ENCODE assay signal across 26 cellular contexts in genomic region chr20:57727863-57728262, GRCh38.
"Had no signal": no experiment of that assay in that cellular context is flagged by ENCODE, and none has a peak within 500 bp of the region (broad histone marks: within the 10 kb centered on the region; RNA-seq: fewer than 3 reads in every experiment).

No MANE protein-coding gene starts in this region.

- H3K36me3 Mint-ChIP-seq: activated naive CD4-positive, alpha-beta T cell treated with anti-CD3 and anti-CD28 coated beads, Interleukin-2, amount 10 ng/mL, durations not matched to agents 7 days and 5 days; activated naive CD8-positive, alpha-beta T cell had no signal

- H2AFZ ChIP-seq: hepatocyte had no signal

- H3K27ac ChIP-seq: body of pancreas, epithelial cell of prostate, esophagus squamous epithelium, gastroesophageal sphincter, heart right ventricle, hepatocyte had no signal

- H3K27ac Mint-ChIP-seq: activated CD4-positive, alpha-beta memory T cell treated with anti-CD3 and anti-CD28 coated beads, Interleukin-2, amount 10 ng/mL, durations not matched to agents 7 days and 5 days; activated CD4-positive, alpha-beta T cell treated with anti-CD3 and anti-CD28 coated beads for 36 hours; activated CD4-positive, alpha-beta T cell treated with anti-CD3 and anti-CD28 coated beads, Interleukin-2, amount 10 ng/mL, durations not matched to agents 7 days and 5 days; activated naive CD4-positive, alpha-beta T cell treated with anti-CD3 and anti-CD28 coated beads, Interleukin-2, amount 10 ng/mL, durations not matched to agents 7 days and 5 days; activated naive CD8-positive, alpha-beta T cell; activated T-cell treated with anti-CD3 and anti-CD28 coated beads, Interleukin-2, amount 50 U/mL, for 24 hours; activated T-cell treated with anti-CD3 and anti-CD28 coated beads, Interleukin-2, amount 50 U/mL, for 72 hours had no signal

- H3K27me3 ChIP-seq: body of pancreas, gastroesophageal sphincter, hepatocyte had no signal

- H3K9me3 ChIP-seq: body of pancreas, esophagus squamous epithelium, gastroesophageal sphincter, heart right ventricle had no signal

- DNase-seq: activated CD4-positive, alpha-beta memory T cell treated with anti-CD3 and anti-CD28 coated beads, Interleukin-2, amount 10 ng/mL, durations not matched to agents 7 days and 5 days; activated CD4-positive, alpha-beta T cell treated with anti-CD3 and anti-CD28 coated beads for 36 hours; activated CD4-positive, alpha-beta T cell treated with anti-CD3 and anti-CD28 coated beads, Interleukin-2, amount 10 ng/mL, durations not matched to agents 7 days and 5 days; activated CD4-positive, alpha-beta T cell treated with anti-CD3 and anti-CD28 coated beads, Interleukin-2, amount 50 U/mL, for 4 hours; activated CD4-positive, CD25-positive, alpha-beta regulatory T cell; activated CD4-positive, CD25-positive, alpha-beta regulatory T cell treated with anti-CD3 and anti-CD28 coated beads, Interleukin-2, amount 50 U/mL, for 72 hours; activated CD8-positive, alpha-beta memory T cell treated with anti-CD3 and anti-CD28 coated beads, Interleukin-2, amount 50 U/mL, for 48 hours; activated gamma-delta T cell; activated naive CD4-positive, alpha-beta T cell; activated naive CD4-positive, alpha-beta T cell treated with anti-CD3 and anti-CD28 coated beads, Interleukin-2, amount 10 ng/mL, durations not matched to agents 7 days and 5 days; activated T-cell treated with anti-CD3 and anti-CD28 coated beads for 4 hours; activated T-cell treated with anti-CD3 and anti-CD28 coated beads, Interleukin-2, amount 50 U/mL, for 24 hours; activated T-cell treated with anti-CD3 and anti-CD28 coated beads, Interleukin-2, amount 50 U/mL, for 72 hours; amniotic stem cell; aorta; body of pancreas; caudate nucleus; effector CD8-positive, alpha-beta T cell; esophagus squamous epithelium; foreskin melanocyte; heart right ventricle; T1000 had no signal

- H3K79me2 ChIP-seq: hepatocyte had no signal

- H3K4me1 Mint-ChIP-seq: activated CD4-positive, alpha-beta memory T cell treated with anti-CD3 and anti-CD28 coated beads, Interleukin-2, amount 10 ng/mL, durations not matched to agents 7 days and 5 days; activated CD4-positive, alpha-beta T cell treated with anti-CD3 and anti-CD28 coated beads for 36 hours; activated CD4-positive, alpha-beta T cell treated with anti-CD3 and anti-CD28 coated beads, Interleukin-2, amount 10 ng/mL, durations not matched to agents 7 days and 5 days; activated naive CD4-positive, alpha-beta T cell treated with anti-CD3 and anti-CD28 coated beads, Interleukin-2, amount 10 ng/mL, durations not matched to agents 7 days and 5 days had no signal

- H3K9me3 Mint-ChIP-seq: activated CD4-positive, alpha-beta memory T cell treated with anti-CD3 and anti-CD28 coated beads, Interleukin-2, amount 10 ng/mL, durations not matched to agents 7 days and 5 days; activated CD4-positive, alpha-beta T cell treated with anti-CD3 and anti-CD28 coated beads, Interleukin-2, amount 10 ng/mL, durations not matched to agents 7 days and 5 days; activated naive CD4-positive, alpha-beta T cell treated with anti-CD3 and anti-CD28 coated beads, Interleukin-2, amount 10 ng/mL, durations not matched to agents 7 days and 5 days; activated T-cell treated with anti-CD3 and anti-CD28 coated beads, Interleukin-2, amount 50 U/mL, for 24 hours; activated T-cell treated with anti-CD3 and anti-CD28 coated beads, Interleukin-2, amount 50 U/mL, for 72 hours had no signal

- H3K4me3 Mint-ChIP-seq: activated CD4-positive, alpha-beta memory T cell treated with anti-CD3 and anti-CD28 coated beads, Interleukin-2, amount 10 ng/mL, durations not matched to agents 7 days and 5 days; activated CD4-positive, alpha-beta T cell treated with anti-CD3 and anti-CD28 coated beads for 36 hours; activated CD4-positive, alpha-beta T cell treated with anti-CD3 and anti-CD28 coated beads, Interleukin-2, amount 10 ng/mL, durations not matched to agents 7 days and 5 days; activated naive CD4-positive, alpha-beta T cell treated with anti-CD3 and anti-CD28 coated beads, Interleukin-2, amount 10 ng/mL, durations not matched to agents 7 days and 5 days; activated naive CD8-positive, alpha-beta T cell; activated T-cell treated with anti-CD3 and anti-CD28 coated beads, Interleukin-2, amount 50 U/mL, for 24 hours; activated T-cell treated with anti-CD3 and anti-CD28 coated beads, Interleukin-2, amount 50 U/mL, for 72 hours had no signal

- H3K4me2 ChIP-seq: hepatocyte had no signal
